Comparison of ENCODE assay signal across 1 cellular context in genomic region chr9:106883626-106884190, GRCh38.
A peak's percentile ranks its signal among the peaks of the same experiment; 100 is the strongest.
TF ChIP-seq lines count a peak whose summit lies in the region.

No MANE protein-coding gene starts in this region.

TF ChIP-seq in HEK293, 187 proteins besides CTCF, POLR2A, EP300 and RAD21:
- TF ChIP-seq REST (tag by site-specific recombination; IDR thresholded peaks at IDR 0.05), result peak; percentile 70
- TF ChIP-seq ZNF24 (tag by site-specific recombination; IDR thresholded peaks at IDR 0.05), result no peak
